ENCODE assay signal across 24 cellular contexts in the genomic region with DNA sequence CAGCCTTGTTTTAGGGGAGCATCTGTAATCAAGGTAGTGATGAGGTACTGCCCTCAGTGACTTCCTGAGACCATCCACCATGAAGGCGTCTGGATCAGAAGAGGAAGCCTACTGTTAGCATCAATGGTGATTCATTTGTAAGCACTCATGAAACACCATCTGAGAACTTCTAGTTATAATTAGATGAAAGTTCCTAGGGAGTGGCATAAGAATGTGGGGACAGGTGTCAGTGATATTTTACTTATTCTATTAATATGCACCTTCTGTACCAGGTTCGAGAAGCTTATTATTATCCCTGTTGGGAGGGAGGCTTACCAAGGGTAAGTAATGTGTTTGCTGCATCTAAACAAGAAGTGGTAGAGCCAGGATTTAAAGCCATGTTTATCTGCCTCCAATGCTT.
"Had no signal": no experiment of that assay in that cellular context is flagged by ENCODE, and none has a peak within 500 bp of the region (broad histone marks: within the 10 kb centered on the region; RNA-seq: fewer than 3 reads in every experiment).

No MANE protein-coding gene starts in this region.

- ATAC-seq: heart right ventricle; naive thymus-derived CD8-positive, alpha-beta T cell; right cardiac atrium; sciatic nerve; stimulated activated effector memory CD8-positive, alpha-beta T cell treated with anti-CD3 and anti-CD28 coated beads, Interleukin-12 subunit alpha, Interleukin-12 subunit beta, amount 100 ng/mL, for 72 hours; upper lobe of right lung had no signal

- H3K4me2 ChIP-seq: hepatocyte had no signal

- H3K9me3 Mint-ChIP-seq: naive thymus-derived CD8-positive, alpha-beta T cell; stimulated activated effector memory CD8-positive, alpha-beta T cell treated with anti-CD3 and anti-CD28 coated beads, Interleukin-12 subunit alpha, Interleukin-12 subunit beta, amount 100 ng/mL, for 72 hours; stimulated activated naive CD8-positive, alpha-beta T cell treated with anti-CD3 and anti-CD28 coated beads, Interleukin-15, Interleukin-2, amounts not matched to agents 100 ng/mL and 50 ng/mL, for 24 hours had no signal

- H3K27ac ChIP-seq: hepatocyte, left ventricle myocardium inferior, ovary, prostate gland, spleen, suprapubic skin, thoracic aorta, tibial artery, upper lobe of right lung had no signal

- H3K36me3 ChIP-seq: heart right ventricle, left ventricle myocardium inferior, ovary, prostate gland, spleen, suprapubic skin, thoracic aorta, tibial artery, upper lobe of right lung had no signal

- H3K9me3 ChIP-seq: heart right ventricle, ovary, prostate gland, spleen, suprapubic skin, thoracic aorta, tibial artery, upper lobe of right lung had no signal

- H3K27me3 ChIP-seq: heart right ventricle, hepatocyte, ovary, spleen, suprapubic skin, tibial artery, upper lobe of right lung had no signal

- H3K27ac Mint-ChIP-seq: stimulated activated effector memory CD8-positive, alpha-beta T cell treated with anti-CD3 and anti-CD28 coated beads, Interleukin-12 subunit alpha, Interleukin-12 subunit beta, amount 100 ng/mL, for 72 hours; stimulated activated naive CD8-positive, alpha-beta T cell treated with anti-CD3 and anti-CD28 coated beads, Interleukin-15, Interleukin-2, amounts not matched to agents 100 ng/mL and 50 ng/mL, for 24 hours had no signal

- H3K27me3 Mint-ChIP-seq: naive thymus-derived CD8-positive, alpha-beta T cell; stimulated activated naive CD8-positive, alpha-beta T cell treated with anti-CD3 and anti-CD28 coated beads, Interleukin-15, Interleukin-2, amounts not matched to agents 100 ng/mL and 50 ng/mL, for 24 hours had no signal

- H3K36me3 Mint-ChIP-seq: mesothelial cell of epicardium; stimulated activated effector memory CD8-positive, alpha-beta T cell treated with anti-CD3 and anti-CD28 coated beads, Interleukin-12 subunit alpha, Interleukin-12 subunit beta, amount 100 ng/mL, for 72 hours had no signal

- DNase-seq: heart right ventricle; islet precursor cell; left ventricle myocardium inferior; mesendoderm; naive thymus-derived CD8-positive, alpha-beta T cell; ovary; retina; right cardiac atrium; small intestine; spleen; stimulated activated CD4-positive, alpha-beta T cell treated with anti-CD3 and anti-CD28 coated beads, Interleukin-4, amount 100 ng/mL, for 24 hours; stimulated activated naive CD4-positive, alpha-beta T cell; tibial artery; trophoblast cell; upper lobe of right lung had no signal

- H3K79me2 ChIP-seq: hepatocyte had no signal

- H3K4me3 ChIP-seq: heart right ventricle, hepatocyte, left ventricle myocardium inferior, lung, ovary, prostate gland, spleen, suprapubic skin, thoracic aorta, tibial artery, upper lobe of right lung had no signal

- H3K4me1 ChIP-seq: prostate gland, upper lobe of right lung had no signal

- H2AFZ ChIP-seq: hepatocyte had no signal

- H3K4me3 Mint-ChIP-seq: mesothelial cell of epicardium; naive thymus-derived CD8-positive, alpha-beta T cell; stimulated activated effector memory CD8-positive, alpha-beta T cell treated with anti-CD3 and anti-CD28 coated beads, Interleukin-12 subunit alpha, Interleukin-12 subunit beta, amount 100 ng/mL, for 72 hours; stimulated activated naive CD8-positive, alpha-beta T cell treated with anti-CD3 and anti-CD28 coated beads, Interleukin-15, Interleukin-2, amounts not matched to agents 100 ng/mL and 50 ng/mL, for 24 hours had no signal
